ENCODE assay signal across 1 cellular context in genomic region chr9:123678038-123678877, GRCh38.
TF ChIP-seq lines count a peak whose summit lies in the region.

No MANE protein-coding gene starts in this region.

TF ChIP-seq in HEK293, 187 proteins besides CTCF, POLR2A, EP300 and RAD21 (continued from another document and continues in another):
- TF ChIP-seq ZNF280D (tag by site-specific recombination; IDR thresholded peaks at IDR 0.05) (no peak), FEZF1 (tag by site-specific recombination; IDR thresholded peaks at IDR 0.05) (peak; percentile 100), ZNF571 (tag by site-specific recombination; IDR thresholded peaks at IDR 0.05) (no peak), ZBTB7A (tag by site-specific recombination; IDR thresholded peaks at IDR 0.05; ENCODE audit: low read depth) (no peak), ZNF560 (tag by site-specific recombination; IDR thresholded peaks at IDR 0.05; ENCODE audit: borderline replicate concordance) (no peak), GLI2 (tag by site-specific recombination; IDR thresholded peaks at IDR 0.05; ENCODE audit: borderline replicate concordance, low read depth) (peak; percentile 97), ZNF558 (tag by site-specific recombination; IDR thresholded peaks at IDR 0.05) (peak; percentile 70; the same call in 1 of the 2 replicates), MEIS1 (CRISPR knock-in tag; IDR thresholded peaks at IDR 0.05; ENCODE audit: borderline replicate concordance) (no peak), AEBP2 (tag by site-specific recombination; IDR thresholded peaks at IDR 0.05; ENCODE audit: borderline replicate concordance) (no peak), ZNF514 (tag by site-specific recombination; IDR thresholded peaks at IDR 0.05) (no peak), ZBTB1 (tag by site-specific recombination; IDR thresholded peaks at IDR 0.05) (0 out of 2 replicates have a peak, but pooled peaks have one; percentile 62), GFI1B (tag by site-specific recombination; IDR thresholded peaks at IDR 0.05) (peak; percentile 96; the same call in 1 of the 2 replicates), WT1 (tag by site-specific recombination; IDR thresholded peaks at IDR 0.05) (peak; percentile 96), ZNF544 (tag by site-specific recombination; IDR thresholded peaks at IDR 0.05) (no peak), ZFP3 (tag by site-specific recombination; IDR thresholded peaks at IDR 0.05; ENCODE audit: low read depth) (no peak), ZNF354C (tag by site-specific recombination; IDR thresholded peaks at IDR 0.05; ENCODE audit: borderline replicate concordance, low read depth) (no peak), ZNF658 (tag by site-specific recombination; IDR thresholded peaks at IDR 0.05) (no peak), ZNF621 (tag by site-specific recombination; IDR thresholded peaks at IDR 0.05) (no peak), GLI4 (tag by site-specific recombination; IDR thresholded peaks at IDR 0.05) (no peak), ZEB2 (tag by site-specific recombination; IDR thresholded peaks at IDR 0.05) (peak; percentile 94), ZNF175 (tag by site-specific recombination; IDR thresholded peaks at IDR 0.05) (no peak), KLF16 (tag by site-specific recombination; IDR thresholded peaks at IDR 0.05) (peak; percentile 55; the same call in 1 of the 2 replicates), ZBTB11 (tag by site-specific recombination; conservative IDR thresholded peaks at IDR 0.05; ENCODE audit: low read depth) (peak; percentile 21; the same call in 1 of the 2 replicates), ZSCAN18 (tag by site-specific recombination; IDR thresholded peaks at IDR 0.05) (no peak; the same call in 1 of the 2 replicates), ZNF792 (tag by site-specific recombination; IDR thresholded peaks at IDR 0.05) (no peak), TRIM28 (IDR thresholded peaks at IDR 0.05; ENCODE audit: borderline replicate concordance, low read length) (peak; percentile 85), ZNF398 (tag by site-specific recombination; IDR thresholded peaks at IDR 0.05) (peak; percentile 57), ZBTB48 (tag by site-specific recombination; IDR thresholded peaks at IDR 0.05) (no peak), ZNF660 (tag by site-specific recombination; IDR thresholded peaks at IDR 0.05) (0 out of 2 replicates have a peak, but pooled peaks have one; percentile 44)
- TF ChIP-seq, protein P1, sequence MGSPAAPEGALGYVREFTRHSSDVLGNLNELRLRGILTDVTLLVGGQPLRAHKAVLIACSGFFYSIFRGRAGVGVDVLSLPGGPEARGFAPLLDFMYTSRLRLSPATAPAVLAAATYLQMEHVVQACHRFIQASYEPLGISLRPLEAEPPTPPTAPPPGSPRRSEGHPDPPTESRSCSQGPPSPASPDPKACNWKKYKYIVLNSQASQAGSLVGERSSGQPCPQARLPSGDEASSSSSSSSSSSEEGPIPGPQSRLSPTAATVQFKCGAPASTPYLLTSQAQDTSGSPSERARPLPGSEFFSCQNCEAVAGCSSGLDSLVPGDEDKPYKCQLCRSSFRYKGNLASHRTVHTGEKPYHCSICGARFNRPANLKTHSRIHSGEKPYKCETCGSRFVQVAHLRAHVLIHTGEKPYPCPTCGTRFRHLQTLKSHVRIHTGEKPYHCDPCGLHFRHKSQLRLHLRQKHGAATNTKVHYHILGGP (tag by site-specific recombination; IDR thresholded peaks at IDR 0.05), result peak; percentile 44; the same call in 1 of the 2 replicates
- TF ChIP-seq, protein P2, sequence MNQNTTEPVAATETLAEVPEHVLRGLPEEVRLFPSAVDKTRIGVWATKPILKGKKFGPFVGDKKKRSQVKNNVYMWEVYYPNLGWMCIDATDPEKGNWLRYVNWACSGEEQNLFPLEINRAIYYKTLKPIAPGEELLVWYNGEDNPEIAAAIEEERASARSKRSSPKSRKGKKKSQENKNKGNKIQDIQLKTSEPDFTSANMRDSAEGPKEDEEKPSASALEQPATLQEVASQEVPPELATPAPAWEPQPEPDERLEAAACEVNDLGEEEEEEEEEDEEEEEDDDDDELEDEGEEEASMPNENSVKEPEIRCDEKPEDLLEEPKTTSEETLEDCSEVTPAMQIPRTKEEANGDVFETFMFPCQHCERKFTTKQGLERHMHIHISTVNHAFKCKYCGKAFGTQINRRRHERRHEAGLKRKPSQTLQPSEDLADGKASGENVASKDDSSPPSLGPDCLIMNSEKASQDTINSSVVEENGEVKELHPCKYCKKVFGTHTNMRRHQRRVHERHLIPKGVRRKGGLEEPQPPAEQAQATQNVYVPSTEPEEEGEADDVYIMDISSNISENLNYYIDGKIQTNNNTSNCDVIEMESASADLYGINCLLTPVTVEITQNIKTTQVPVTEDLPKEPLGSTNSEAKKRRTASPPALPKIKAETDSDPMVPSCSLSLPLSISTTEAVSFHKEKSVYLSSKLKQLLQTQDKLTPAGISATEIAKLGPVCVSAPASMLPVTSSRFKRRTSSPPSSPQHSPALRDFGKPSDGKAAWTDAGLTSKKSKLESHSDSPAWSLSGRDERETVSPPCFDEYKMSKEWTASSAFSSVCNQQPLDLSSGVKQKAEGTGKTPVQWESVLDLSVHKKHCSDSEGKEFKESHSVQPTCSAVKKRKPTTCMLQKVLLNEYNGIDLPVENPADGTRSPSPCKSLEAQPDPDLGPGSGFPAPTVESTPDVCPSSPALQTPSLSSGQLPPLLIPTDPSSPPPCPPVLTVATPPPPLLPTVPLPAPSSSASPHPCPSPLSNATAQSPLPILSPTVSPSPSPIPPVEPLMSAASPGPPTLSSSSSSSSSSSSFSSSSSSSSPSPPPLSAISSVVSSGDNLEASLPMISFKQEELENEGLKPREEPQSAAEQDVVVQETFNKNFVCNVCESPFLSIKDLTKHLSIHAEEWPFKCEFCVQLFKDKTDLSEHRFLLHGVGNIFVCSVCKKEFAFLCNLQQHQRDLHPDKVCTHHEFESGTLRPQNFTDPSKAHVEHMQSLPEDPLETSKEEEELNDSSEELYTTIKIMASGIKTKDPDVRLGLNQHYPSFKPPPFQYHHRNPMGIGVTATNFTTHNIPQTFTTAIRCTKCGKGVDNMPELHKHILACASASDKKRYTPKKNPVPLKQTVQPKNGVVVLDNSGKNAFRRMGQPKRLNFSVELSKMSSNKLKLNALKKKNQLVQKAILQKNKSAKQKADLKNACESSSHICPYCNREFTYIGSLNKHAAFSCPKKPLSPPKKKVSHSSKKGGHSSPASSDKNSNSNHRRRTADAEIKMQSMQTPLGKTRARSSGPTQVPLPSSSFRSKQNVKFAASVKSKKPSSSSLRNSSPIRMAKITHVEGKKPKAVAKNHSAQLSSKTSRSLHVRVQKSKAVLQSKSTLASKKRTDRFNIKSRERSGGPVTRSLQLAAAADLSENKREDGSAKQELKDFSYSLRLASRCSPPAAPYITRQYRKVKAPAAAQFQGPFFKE (tag by site-specific recombination; IDR thresholded peaks at IDR 0.05; ENCODE audit: borderline replicate concordance), result no peak
- TF ChIP-seq, protein P3, sequence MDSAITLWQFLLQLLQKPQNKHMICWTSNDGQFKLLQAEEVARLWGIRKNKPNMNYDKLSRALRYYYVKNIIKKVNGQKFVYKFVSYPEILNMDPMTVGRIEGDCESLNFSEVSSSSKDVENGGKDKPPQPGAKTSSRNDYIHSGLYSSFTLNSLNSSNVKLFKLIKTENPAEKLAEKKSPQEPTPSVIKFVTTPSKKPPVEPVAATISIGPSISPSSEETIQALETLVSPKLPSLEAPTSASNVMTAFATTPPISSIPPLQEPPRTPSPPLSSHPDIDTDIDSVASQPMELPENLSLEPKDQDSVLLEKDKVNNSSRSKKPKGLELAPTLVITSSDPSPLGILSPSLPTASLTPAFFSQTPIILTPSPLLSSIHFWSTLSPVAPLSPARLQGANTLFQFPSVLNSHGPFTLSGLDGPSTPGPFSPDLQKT (IDR thresholded peaks at IDR 0.05; ENCODE audit: borderline replicate concordance, low read depth, low read length), result no peak
- TF ChIP-seq, protein P4, sequence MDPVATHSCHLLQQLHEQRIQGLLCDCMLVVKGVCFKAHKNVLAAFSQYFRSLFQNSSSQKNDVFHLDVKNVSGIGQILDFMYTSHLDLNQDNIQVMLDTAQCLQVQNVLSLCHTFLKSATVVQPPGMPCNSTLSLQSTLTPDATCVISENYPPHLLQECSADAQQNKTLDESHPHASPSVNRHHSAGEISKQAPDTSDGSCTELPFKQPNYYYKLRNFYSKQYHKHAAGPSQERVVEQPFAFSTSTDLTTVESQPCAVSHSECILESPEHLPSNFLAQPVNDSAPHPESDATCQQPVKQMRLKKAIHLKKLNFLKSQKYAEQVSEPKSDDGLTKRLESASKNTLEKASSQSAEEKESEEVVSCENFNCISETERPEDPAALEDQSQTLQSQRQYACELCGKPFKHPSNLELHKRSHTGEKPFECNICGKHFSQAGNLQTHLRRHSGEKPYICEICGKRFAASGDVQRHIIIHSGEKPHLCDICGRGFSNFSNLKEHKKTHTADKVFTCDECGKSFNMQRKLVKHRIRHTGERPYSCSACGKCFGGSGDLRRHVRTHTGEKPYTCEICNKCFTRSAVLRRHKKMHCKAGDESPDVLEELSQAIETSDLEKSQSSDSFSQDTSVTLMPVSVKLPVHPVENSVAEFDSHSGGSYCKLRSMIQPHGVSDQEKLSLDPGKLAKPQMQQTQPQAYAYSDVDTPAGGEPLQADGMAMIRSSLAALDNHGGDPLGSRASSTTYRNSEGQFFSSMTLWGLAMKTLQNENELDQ (tag by site-specific recombination; IDR thresholded peaks at IDR 0.05; ENCODE audit: low read depth), result no peak
